ENCODE assay signal across 8 cellular contexts in genomic region chr7:11212080-11212711, GRCh38.
DNase-seq lines count a peak whose midpoint lies in the region; ATAC-seq and TF ChIP-seq lines count a peak whose summit lies in the region.

No MANE protein-coding gene starts in this region.

- no peak overlapping the region for H3K4me3 ChIP-seq in GM12865 (ENCODE audit: low read depth, low read length)

- no peaks in the 10 kb centered on the region for H3K27me3 Mint-ChIP-seq in brain

- H3K4me3 Mint-ChIP-seq in brain = peak overlapping the region in 1 of 5 experiments; percentile 23

- no peaks in the 10 kb centered on the region for H3K36me3 Mint-ChIP-seq in brain

- TF ChIP-seq CTCF in GM12865 (IDR thresholded peaks at IDR 0.05; ENCODE audit: insufficient read depth, low read depth, low read length, missing control alignments) = peak; percentile 81
- peak; percentile 63 to 87 for TF ChIP-seq CTCF in brain (conservative IDR thresholded peaks at IDR 0.05)

- DNase-seq in A172 (ENCODE audit: low spot score) = peak; percentile 73
- peak; percentile 79 for DNase-seq in GM12865 (ENCODE audit: low read depth)
- DNase-seq in MV-4-11 (lab: John Stamatoyannopoulos, UW) = peak; percentile 43
- peak; percentile 92 for DNase-seq in inferior parietal cortex (ENCODE audit: extremely low spot score)
- peak; percentile 1 to 22 for DNase-seq in stimulated activated CD4-positive, alpha-beta T cell treated with anti-CD3 and anti-CD28 coated beads, Interleukin-15, amount 100 ng/mL, for 48 hours (ENCODE audit: low read depth in 2 of 2)

- no peaks in the 10 kb centered on the region for H3K9me3 Mint-ChIP-seq in brain

- ATAC-seq in HG02588 (IDR thresholded peaks at IDR 0.05; ENCODE audit: unreplicated experiment) = peak; percentile 81
- ATAC-seq in SK-N-SH treated with all-trans-retinoic acid at 6 μM for 48 hours = peak; percentile 95

- H3K27ac Mint-ChIP-seq in brain = peak overlapping the region in 4 of 5 experiments; percentile 48 to 82 (median 58)

- H3K4me1 Mint-ChIP-seq in brain = peaks cover 30% of the 10 kb centered on the region

TF ChIP-seq in SK-N-SH treated with all-trans-retinoic acid at 6 μM for 48 hours, 23 proteins besides CTCF, POLR2A, EP300 and RAD21:
- no peak for TF ChIP-seq GLIS3 (CRISPR knock-in tag; IDR thresholded peaks at IDR 0.05)

Comparison
In these comparisons a context has a peak if more than half of its experiments do, and no peak if none do; other contexts are left out.
1. DNase-seq: peak in every context shown above with its lines; median percentile 92 in inferior parietal cortex; 79 in GM12865; 73 in A172; 43 in MV-4-11; 12 in stimulated activated CD4-positive, alpha-beta T cell treated with anti-CD3 and anti-CD28 coated beads, Interleukin-15, amount 100 ng/mL, for 48 hours.